ENCODE assay signal across 8 cellular contexts in the genomic region with DNA sequence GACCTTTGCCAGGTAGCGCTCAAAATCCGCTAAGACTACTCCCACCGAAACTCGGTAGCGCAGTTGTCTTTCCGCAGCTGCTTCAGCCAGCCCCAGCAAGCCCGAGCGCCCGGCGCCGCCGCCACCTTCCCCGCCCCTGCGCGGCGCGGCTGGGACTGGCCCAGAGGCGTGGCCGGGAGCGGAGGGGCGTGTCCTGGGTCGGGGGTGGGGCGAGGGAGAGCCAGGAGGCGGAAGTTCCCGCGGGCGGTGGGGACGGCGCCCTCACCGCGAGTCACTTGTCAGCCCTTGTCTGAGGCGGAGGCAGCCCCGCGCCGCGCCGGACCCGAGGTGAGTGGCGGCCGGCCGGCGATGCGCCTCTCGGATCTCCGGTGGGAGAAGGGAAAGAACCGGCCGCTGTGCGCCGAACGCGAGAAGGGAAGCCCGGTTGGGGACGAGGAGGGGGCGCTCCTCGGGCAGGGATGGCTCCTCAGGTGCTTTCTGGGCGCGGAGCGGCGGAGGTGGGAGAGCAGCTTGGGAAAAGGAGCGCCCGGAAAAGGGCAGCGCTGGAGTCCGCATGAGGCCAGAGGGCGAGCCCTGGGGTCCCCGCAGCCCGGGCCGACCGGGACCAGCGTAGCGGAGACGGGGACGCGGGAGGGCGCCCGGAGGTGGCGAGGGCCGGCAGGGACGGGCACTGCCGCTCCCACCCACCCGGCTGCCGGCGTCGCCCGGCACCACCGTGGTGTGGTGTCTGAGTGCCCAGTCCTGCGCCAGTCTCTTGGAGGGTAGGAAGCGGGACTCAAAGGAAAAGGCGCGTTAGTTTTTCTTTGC. TPM values are rescaled to one million over a fixed set of nuclear protein-coding genes. Genes with fewer than 3 reads are reported as not detected.
DNase-seq lines count a peak whose midpoint lies in the region; ATAC-seq, FAIRE-seq and TF ChIP-seq lines count a peak whose summit lies in the region.

A gene with protein sequence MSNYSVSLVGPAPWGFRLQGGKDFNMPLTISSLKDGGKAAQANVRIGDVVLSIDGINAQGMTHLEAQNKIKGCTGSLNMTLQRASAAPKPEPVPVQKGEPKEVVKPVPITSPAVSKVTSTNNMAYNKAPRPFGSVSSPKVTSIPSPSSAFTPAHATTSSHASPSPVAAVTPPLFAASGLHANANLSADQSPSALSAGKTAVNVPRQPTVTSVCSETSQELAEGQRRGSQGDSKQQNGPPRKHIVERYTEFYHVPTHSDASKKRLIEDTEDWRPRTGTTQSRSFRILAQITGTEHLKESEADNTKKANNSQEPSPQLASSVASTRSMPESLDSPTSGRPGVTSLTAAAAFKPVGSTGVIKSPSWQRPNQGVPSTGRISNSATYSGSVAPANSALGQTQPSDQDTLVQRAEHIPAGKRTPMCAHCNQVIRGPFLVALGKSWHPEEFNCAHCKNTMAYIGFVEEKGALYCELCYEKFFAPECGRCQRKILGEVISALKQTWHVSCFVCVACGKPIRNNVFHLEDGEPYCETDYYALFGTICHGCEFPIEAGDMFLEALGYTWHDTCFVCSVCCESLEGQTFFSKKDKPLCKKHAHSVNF (plus strand): TSS at position 274 of the 807 bp plus-strand sequence. CDS start 3,347 bp downstream, outside the sequence.

- peaks cover 50% of the 10 kb centered on the region for H3K79me2 ChIP-seq in keratinocyte (ENCODE audit: control insufficient read depth, insufficient read depth, low read length)

- H3K9me1 ChIP-seq in keratinocyte (ENCODE audit: control insufficient read depth, extremely low read depth, insufficient read depth, low read length) = no peaks in the 10 kb centered on the region

- dilution Hi-C loops in keratinocyte (cut with MboI; ENCODE audit: extremely low pct_ligation_motif_present, low sequenced_read_pairs) = no loop called here

- no peaks in the 10 kb centered on the region for H3K9me3 ChIP-seq in keratinocyte (ENCODE audit: control insufficient read depth, low read depth, low read length)

- FAIRE-seq in keratinocyte (lab: Jason Lieb, UNC) = no peak

- H3K27ac ChIP-seq in keratinocyte (ENCODE audit: control insufficient read depth, insufficient read depth, low read length) = peak within 1 kb of the TSS; percentile 92

- peaks cover 0 to 7% of the 10 kb centered on the region in 2 experiments for H3K36me3 ChIP-seq in keratinocyte (ENCODE audit: control insufficient read depth in 2 of 2, extremely low read depth in 1 of 2, insufficient read depth in 2 of 2, low read length in 2 of 2)

- H3K27me3 ChIP-seq in keratinocyte (ENCODE audit: control insufficient read depth, extremely low read depth, insufficient read depth, low read length) = no peaks in the 10 kb centered on the region

- H3K4me3 ChIP-seq in keratinocyte (ENCODE audit: control insufficient read depth in 2 of 3, extremely low read depth in 1 of 3, insufficient read depth in 2 of 3, low read depth in 1 of 3, low read length in 3 of 3) = peak within 1 kb of the TSS; percentile 92 to 97 (median 96)

- DNase-seq in AG08395 (ENCODE audit: low spot score) = peak; percentile 93
- DNase-seq in NCI-H2227 treated with DMSO at 0.1 percent for 48 hours (lab: John Stamatoyannopoulos, UW) = peak; percentile 71
- DNase-seq in activated CD4-positive, CD25-positive, alpha-beta regulatory T cell treated with anti-CD3 and anti-CD28 coated beads, Interleukin-2, amount 50 U/mL, for 16 hours (ENCODE audit: low read depth, low spot score) = peak; percentile 75
- peak; percentile 86 for DNase-seq in central memory CD4-positive, alpha-beta T cell
- no peak for DNase-seq in keratinocyte (ENCODE audit: low read depth, low spot score)
- peak; percentile 81 for DNase-seq in stimulated activated CD4-positive, alpha-beta T cell treated with anti-CD3 and anti-CD28 coated beads, Interleukin-15, amount 100 ng/mL, for 1 hour (ENCODE audit: low read depth in 1 of 2, low spot score in 1 of 2)

- peaks cover 28% of the 10 kb centered on the region for H3K4me1 ChIP-seq in keratinocyte (ENCODE audit: control insufficient read depth, extremely low read depth, insufficient read depth, low read length)

- peak within 1 kb of the TSS; percentile 64 for H2AFZ ChIP-seq in keratinocyte (ENCODE audit: control insufficient read depth, low read length)

- H3K9ac ChIP-seq in keratinocyte (ENCODE audit: control insufficient read depth, extremely low read depth, insufficient read depth, low read length) = peak within 1 kb of the TSS; percentile 89

- TF ChIP-seq CTCF in keratinocyte (optimal IDR thresholded peaks at IDR 0.05 in 1 of 3, IDR thresholded peaks at IDR 0.05 in 1 of 3, conservative IDR thresholded peaks at IDR 0.05 in 1 of 3; ENCODE audit: extremely low read depth in 1 of 3, insufficient read depth in 2 of 3, low read length in 3 of 3) = peak in 1 of 3 experiments; percentile 3

- H3K4me2 ChIP-seq in keratinocyte (ENCODE audit: control insufficient read depth, extremely low read depth, insufficient read depth, low read depth, low read length) = peak within 1 kb of the TSS; percentile 76

- no peaks in the 10 kb centered on the region for H4K20me1 ChIP-seq in keratinocyte (ENCODE audit: control insufficient read depth, extremely low read depth, insufficient read depth, low read length)

- peak; percentile 78 for ATAC-seq in GM18870 (IDR thresholded peaks at IDR 0.05; ENCODE audit: unreplicated experiment)
- peak; percentile 94 for ATAC-seq in HG03108 (IDR thresholded peaks at IDR 0.05; ENCODE audit: unreplicated experiment)

RNA-seq across cellular contexts. Expression of the gene that starts here (rescaled TPM):
- 112 to 123 TPM (median 121 TPM) in 3 replicates for polyA plus RNA-seq in keratinocyte
- polyA plus RNA-seq in keratinocyte (2011; ENCODE audit: low read depth) = 70.2 TPM
- 86.5 and 117 TPM in 2 replicates for polyA plus RNA-seq in keratinocyte (2011; cell fraction: cytosol; rRNA removed)
- 138 and 152 TPM in 2 replicates for polyA plus RNA-seq in keratinocyte (2011; cell fraction: nucleus; rRNA removed)
- 42.5 and 63.4 TPM in 2 replicates for polyA plus RNA-seq in keratinocyte (2012; ENCODE audit: low replicate concordance)
- 185 to 420 TPM (median 373 TPM) in 3 replicates for polyA minus RNA-seq in keratinocyte
- polyA minus RNA-seq in keratinocyte (2011; cell fraction: cytosol; rRNA and poly(A)+ RNA removed) = 88.2 TPM
- polyA minus RNA-seq in keratinocyte (2011; cell fraction: nucleus; rRNA and poly(A)+ RNA removed) = 164 and 306 TPM in 2 replicates
